26 cellular contexts compared by ENCODE assay signal in genomic region chr9:137123459-137123819, GRCh38. TPM values are rescaled to one million over a fixed set of nuclear protein-coding genes. Genes with fewer than 3 reads are reported as not detected.
A peak's percentile ranks its signal among the peaks of the same experiment; 100 is the strongest.
DNase-seq lines count a peak whose midpoint lies in the region; ATAC-seq and TF ChIP-seq lines count a peak whose summit lies in the region.
"Had no signal": no experiment of that assay in that cellular context is flagged by ENCODE, and none has a peak within 500 bp of the region (broad histone marks: within the 10 kb centered on the region; RNA-seq: fewer than 3 reads in every experiment).

No MANE protein-coding gene starts in this region.

- H3K27me3 Mint-ChIP-seq in CD8-positive, alpha-beta memory T cell = no peaks in the 10 kb centered on the region
- no peaks in the 10 kb centered on the region for H3K27me3 Mint-ChIP-seq in osteocyte (ENCODE audit: unreplicated experiment)
- H3K27me3 Mint-ChIP-seq: activated naive CD4-positive, alpha-beta T cell treated with anti-CD3 and anti-CD28 coated beads, Interleukin-2, amount 50 U/mL, for 24 hours; stimulated activated naive CD8-positive, alpha-beta T cell treated with anti-CD3 and anti-CD28 coated beads, Interleukin-15, amount 100 ng/mL, for 72 hours had no signal

- H4K20me1 ChIP-seq in DOHH2 (ENCODE audit: control insufficient read depth, insufficient read depth, low read depth, low read length) (no peaks in the 10 kb centered on the region; the same call in 1 of the 2 replicates), OCI-LY3 (ENCODE audit: insufficient read depth, low read length) (no peaks in the 10 kb centered on the region)

- H3K9me3 Mint-ChIP-seq in CD8-positive, alpha-beta memory T cell = no peaks in the 10 kb centered on the region
- no peaks in the 10 kb centered on the region for H3K9me3 Mint-ChIP-seq in osteocyte (ENCODE audit: unreplicated experiment)
- H3K9me3 Mint-ChIP-seq: activated naive CD4-positive, alpha-beta T cell treated with anti-CD3 and anti-CD28 coated beads, Interleukin-2, amount 50 U/mL, for 24 hours; stimulated activated naive CD8-positive, alpha-beta T cell treated with anti-CD3 and anti-CD28 coated beads, Interleukin-15, amount 100 ng/mL, for 72 hours had no signal

- H3K9me3 ChIP-seq in DOHH2 (ENCODE audit: control insufficient read depth, insufficient read depth, low read length) (no peaks in the 10 kb centered on the region), OCI-LY3 (ENCODE audit: insufficient read depth, low read length) (no peaks in the 10 kb centered on the region)
- H3K9me3 ChIP-seq in CD8-positive, alpha-beta memory T cell (ENCODE audit: low read length) = no peaks in the 10 kb centered on the region
- H3K9me3 ChIP-seq: prostate gland, tibial nerve had no signal

- no peak for DNase-seq in CD8-positive, alpha-beta memory T cell
- DNase-seq in osteocyte (ENCODE audit: extremely low spot score, unreplicated experiment) = no peak
- DNase-seq: activated CD8-positive, alpha-beta memory T cell treated with anti-CD3 and anti-CD28 coated beads for 24 hours; DND-41; erythroblast; left ventricle myocardium superior; NCI-H1105 treated with DMSO at 0.1 percent for 48 hours; NCI-H2081 treated with DMSO at 0.1 percent for 48 hours; stimulated activated CD4-positive, alpha-beta T cell treated with anti-CD3 and anti-CD28 coated beads, Interleukin-1b, Interleukin-23, amount 100 ng/mL, for 48 hours; stimulated activated naive CD8-positive, alpha-beta T cell treated with anti-CD3 and anti-CD28 coated beads, Interleukin-15, amount 100 ng/mL, for 72 hours had no signal

- no peak overlapping the region for H2AFZ ChIP-seq in OCI-LY3 (ENCODE audit: low read depth, low read length)
- H2AFZ ChIP-seq: hepatocyte had no signal

- CTCF ChIA-PET in CD8-positive, alpha-beta memory T cell (lab: Charles Lee) = interaction anchor here (2.8 to 5.5 kb wide), 2 partner anchors 103 to 117 kb away, joined by 8 to 30 read pairs; partner anchors contain the start of genes CYSRT1 and RNF224

- H3K4me3 ChIP-seq in DOHH2 (ENCODE audit: low read length) (peak overlapping the region; percentile 56), OCI-LY3 (ENCODE audit: low read length) (peak overlapping the region; percentile 64)
- H3K4me3 ChIP-seq in CD8-positive, alpha-beta memory T cell (ENCODE audit: low read length) = no peak overlapping the region
- H3K4me3 ChIP-seq: hepatocyte, prostate gland, tibial nerve had no signal

- POLR2A ChIA-PET in CD8-positive, alpha-beta memory T cell (lab: Charles Lee) = interaction anchor here (0.6 kb wide), 1 partner anchor 121 kb away, joined by 3 read pairs; no protein-coding TSS in a partner anchor

- H3K4me1 Mint-ChIP-seq in CD8-positive, alpha-beta memory T cell = peaks cover 19 to 26% (median 24%) of the 10 kb centered on the region in 3 donors
- peaks cover 24% of the 10 kb centered on the region for H3K4me1 Mint-ChIP-seq in osteocyte (ENCODE audit: unreplicated experiment)

- H3K4me1 ChIP-seq in DOHH2 (ENCODE audit: control insufficient read depth, low read length) = peaks cover 70% of the 10 kb centered on the region
- peaks cover 40% of the 10 kb centered on the region for H3K4me1 ChIP-seq in OCI-LY3 (ENCODE audit: low read length)
- H3K4me1 ChIP-seq in CD8-positive, alpha-beta memory T cell (ENCODE audit: insufficient read depth, low read length) = peaks cover 19% of the 10 kb centered on the region
- H3K4me1 ChIP-seq: foreskin keratinocyte, prostate gland had no signal

- no peak overlapping the region for H3K27ac Mint-ChIP-seq in CD8-positive, alpha-beta memory T cell
- H3K27ac Mint-ChIP-seq in osteocyte (ENCODE audit: unreplicated experiment) = no peak overlapping the region
- H3K27ac Mint-ChIP-seq: activated naive CD4-positive, alpha-beta T cell treated with anti-CD3 and anti-CD28 coated beads, Interleukin-2, amount 50 U/mL, for 24 hours; stimulated activated naive CD8-positive, alpha-beta T cell treated with anti-CD3 and anti-CD28 coated beads, Interleukin-15, amount 100 ng/mL, for 72 hours had no signal

- H3K4me2 ChIP-seq in DOHH2 (ENCODE audit: low read length) (peak overlapping the region; percentile 74), OCI-LY3 (ENCODE audit: low read length) (peak overlapping the region; percentile 65)
- H3K4me2 ChIP-seq: hepatocyte had no signal

- no peaks in the 10 kb centered on the region for H3K9me2 ChIP-seq in DOHH2 (replicated peaks; ENCODE audit: control insufficient read depth, low read length)

- H3K36me3 ChIP-seq in DOHH2 (ENCODE audit: control insufficient read depth, low read length) (peaks cover 25% of the 10 kb centered on the region), OCI-LY3 (replicated peaks; ENCODE audit: low read depth, low read length) (peaks cover 3% of the 10 kb centered on the region)
- H3K36me3 ChIP-seq in CD8-positive, alpha-beta memory T cell (ENCODE audit: insufficient read depth, low read length) = no peaks in the 10 kb centered on the region
- H3K36me3 ChIP-seq: prostate gland, tibial nerve had no signal

- H3F3A ChIP-seq in DOHH2 (ENCODE audit: control insufficient read depth, insufficient read depth) = peaks cover 54% of the 10 kb centered on the region

- H3K4me3 Mint-ChIP-seq in CD8-positive, alpha-beta memory T cell = no peak overlapping the region
- no peak overlapping the region for H3K4me3 Mint-ChIP-seq in osteocyte (ENCODE audit: unreplicated experiment)
- H3K4me3 Mint-ChIP-seq: activated naive CD4-positive, alpha-beta T cell treated with anti-CD3 and anti-CD28 coated beads, Interleukin-2, amount 50 U/mL, for 24 hours; stimulated activated naive CD8-positive, alpha-beta T cell treated with anti-CD3 and anti-CD28 coated beads, Interleukin-15, amount 100 ng/mL, for 72 hours had no signal

- H3K27ac ChIP-seq in DOHH2 (ENCODE audit: low read depth, low read length) (peak overlapping the region; percentile 95), OCI-LY3 (ENCODE audit: low read length) (peak overlapping the region; percentile 82)
- H3K27ac ChIP-seq in CD8-positive, alpha-beta memory T cell (ENCODE audit: low read depth, low read length) = no peak overlapping the region
- H3K27ac ChIP-seq: foreskin keratinocyte, hepatocyte, prostate gland, tibial nerve had no signal

- H3K36me3 Mint-ChIP-seq in CD8-positive, alpha-beta memory T cell = no peaks in the 10 kb centered on the region
- no peaks in the 10 kb centered on the region for H3K36me3 Mint-ChIP-seq in osteocyte (ENCODE audit: unreplicated experiment)
- H3K36me3 Mint-ChIP-seq: activated naive CD4-positive, alpha-beta T cell treated with anti-CD3 and anti-CD28 coated beads, Interleukin-2, amount 50 U/mL, for 24 hours had no signal

- H3K9ac ChIP-seq in OCI-LY3 (ENCODE audit: low read length) = peak overlapping the region; percentile 3; the same call in 1 of the 2 replicates

- TF ChIP-seq CTCF in DOHH2 (IDR thresholded peaks at IDR 0.05; ENCODE audit: low read depth, low read length, poor library complexity, severe bottlenecking) (no peak), OCI-LY3 (IDR thresholded peaks at IDR 0.05; ENCODE audit: low read depth, low read length) (no peak), osteocyte (IDR thresholded peaks at IDR 0.05) (no peak)

- ATAC-seq in GM18907 (IDR thresholded peaks at IDR 0.05; ENCODE audit: unreplicated experiment) = peak; percentile 56
- ATAC-seq in HG02852 (IDR thresholded peaks at IDR 0.05; ENCODE audit: unreplicated experiment) = peak; percentile 49
- ATAC-seq in HG02678 (IDR thresholded peaks at IDR 0.05; ENCODE audit: unreplicated experiment) = no peak
- ATAC-seq in HG02884 (IDR thresholded peaks at IDR 0.05; ENCODE audit: unreplicated experiment) = no peak
- ATAC-seq: activated CD4-positive, CD25-positive, alpha-beta regulatory T cell treated with anti-CD3 and anti-CD28 coated beads, Interleukin-2, amount 50 U/mL, for 24 hours; foreskin keratinocyte; left ventricle myocardium superior; stimulated activated naive CD8-positive, alpha-beta T cell treated with anti-CD3 and anti-CD28 coated beads, Interleukin-15, amount 100 ng/mL, for 72 hours had no signal

- H3K79me2 ChIP-seq in DOHH2 (ENCODE audit: control insufficient read depth, low read length) = peaks cover 45% of the 10 kb centered on the region
- peaks cover 31% of the 10 kb centered on the region for H3K79me2 ChIP-seq in OCI-LY3 (ENCODE audit: low read length)

- H3K27me3 ChIP-seq in DOHH2 (ENCODE audit: control insufficient read depth, low read length) (no peaks in the 10 kb centered on the region), OCI-LY3 (ENCODE audit: low read depth, low read length) (no peaks in the 10 kb centered on the region)
- H3K27me3 ChIP-seq in CD8-positive, alpha-beta memory T cell (ENCODE audit: insufficient read depth, low read length, poor library complexity, severe bottlenecking) = no peaks in the 10 kb centered on the region
- H3K27me3 ChIP-seq: foreskin keratinocyte, hepatocyte, tibial nerve had no signal

RNA-seq across cellular contexts. Expression of gene DPP7, which starts 8.9 kb away (rescaled TPM):
- total RNA-seq in CD8-positive, alpha-beta memory T cell = 100 to 1,000 TPM; 294 to 308 TPM
- polyA plus RNA-seq in CD8-positive, alpha-beta memory T cell = 158 TPM
- total RNA-seq in osteocyte = 118 TPM in 2 replicates

RNA-seq across cellular contexts. Expression of gene GRIN1, which starts 15.5 kb away (rescaled TPM):
- total RNA-seq in CD8-positive, alpha-beta memory T cell = not detected
- polyA plus RNA-seq in CD8-positive, alpha-beta memory T cell = not detected
- total RNA-seq in osteocyte = not detected in 2 replicates
- total RNA-seq: hepatocyte, left ventricle myocardium superior, mononuclear cell, NCI-H460, skeletal muscle tissue had no signal
- polyA plus RNA-seq: hepatocyte had no signal

RNA-seq across cellular contexts. Expression of gene MAN1B1, which starts 36.7 kb away (rescaled TPM):
- 10 to 100 TPM; 31.9 to 32.7 TPM for total RNA-seq in CD8-positive, alpha-beta memory T cell
- polyA plus RNA-seq in CD8-positive, alpha-beta memory T cell = 39.3 TPM
- total RNA-seq in osteocyte = 109 and 120 TPM in 2 replicates

RNA-seq across cellular contexts. Expression of gene UAP1L1, which starts 46.1 kb away (rescaled TPM):
- total RNA-seq in CD8-positive, alpha-beta memory T cell = 10 to 100 TPM; 15.3 to 15.5 TPM
- polyA plus RNA-seq in CD8-positive, alpha-beta memory T cell = 4.6 TPM
- total RNA-seq in osteocyte = 34.2 and 38.3 TPM in 2 replicates

RNA-seq across cellular contexts. Expression of gene LRRC26, which starts 46.4 kb away (rescaled TPM):
- total RNA-seq in CD8-positive, alpha-beta memory T cell = not detected
- not detected for polyA plus RNA-seq in CD8-positive, alpha-beta memory T cell
- total RNA-seq in osteocyte = not detected in 2 replicates
- total RNA-seq: astrocyte, foreskin keratinocyte, left ventricle myocardium superior, NCI-H460, skeletal muscle tissue, tibial nerve had no signal
- polyA plus RNA-seq: foreskin keratinocyte had no signal

Comparison
In these comparisons a context has a peak if more than half of its experiments do, and no peak if none do; other contexts are left out.
1. ATAC-seq: peak in GM18907 (single experiment) and HG02852 (single experiment); none in HG02678 (single experiment) and HG02884 (single experiment).